In the genomic region with DNA sequence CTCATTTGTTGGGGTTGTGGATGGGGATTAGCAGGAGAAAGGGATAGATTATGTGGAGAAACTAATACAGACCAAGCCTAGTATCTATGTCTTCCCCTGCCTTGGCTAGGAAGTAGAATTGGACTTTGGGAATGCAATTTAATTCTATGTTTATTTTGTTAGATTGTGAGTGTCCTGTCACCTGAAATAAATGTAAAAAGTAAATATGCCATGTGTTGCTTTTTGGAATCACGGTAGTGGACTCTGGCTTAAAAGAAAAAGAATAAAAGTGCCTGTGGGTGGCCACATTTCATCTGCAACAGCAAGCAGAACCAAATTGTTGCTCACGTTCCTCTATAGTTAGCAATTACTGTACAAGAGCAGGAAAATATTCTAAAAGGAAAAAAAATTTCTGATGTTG, we compare ENCODE assay signal across 3 cellular contexts.
TF ChIP-seq lines count a peak whose summit lies in the region.

No MANE protein-coding gene starts in this region.

TF ChIP-seq in SK-N-SH, 30 proteins besides CTCF, POLR2A, EP300 and RAD21 (continues in another document):
- TF ChIP-seq, protein P1, sequence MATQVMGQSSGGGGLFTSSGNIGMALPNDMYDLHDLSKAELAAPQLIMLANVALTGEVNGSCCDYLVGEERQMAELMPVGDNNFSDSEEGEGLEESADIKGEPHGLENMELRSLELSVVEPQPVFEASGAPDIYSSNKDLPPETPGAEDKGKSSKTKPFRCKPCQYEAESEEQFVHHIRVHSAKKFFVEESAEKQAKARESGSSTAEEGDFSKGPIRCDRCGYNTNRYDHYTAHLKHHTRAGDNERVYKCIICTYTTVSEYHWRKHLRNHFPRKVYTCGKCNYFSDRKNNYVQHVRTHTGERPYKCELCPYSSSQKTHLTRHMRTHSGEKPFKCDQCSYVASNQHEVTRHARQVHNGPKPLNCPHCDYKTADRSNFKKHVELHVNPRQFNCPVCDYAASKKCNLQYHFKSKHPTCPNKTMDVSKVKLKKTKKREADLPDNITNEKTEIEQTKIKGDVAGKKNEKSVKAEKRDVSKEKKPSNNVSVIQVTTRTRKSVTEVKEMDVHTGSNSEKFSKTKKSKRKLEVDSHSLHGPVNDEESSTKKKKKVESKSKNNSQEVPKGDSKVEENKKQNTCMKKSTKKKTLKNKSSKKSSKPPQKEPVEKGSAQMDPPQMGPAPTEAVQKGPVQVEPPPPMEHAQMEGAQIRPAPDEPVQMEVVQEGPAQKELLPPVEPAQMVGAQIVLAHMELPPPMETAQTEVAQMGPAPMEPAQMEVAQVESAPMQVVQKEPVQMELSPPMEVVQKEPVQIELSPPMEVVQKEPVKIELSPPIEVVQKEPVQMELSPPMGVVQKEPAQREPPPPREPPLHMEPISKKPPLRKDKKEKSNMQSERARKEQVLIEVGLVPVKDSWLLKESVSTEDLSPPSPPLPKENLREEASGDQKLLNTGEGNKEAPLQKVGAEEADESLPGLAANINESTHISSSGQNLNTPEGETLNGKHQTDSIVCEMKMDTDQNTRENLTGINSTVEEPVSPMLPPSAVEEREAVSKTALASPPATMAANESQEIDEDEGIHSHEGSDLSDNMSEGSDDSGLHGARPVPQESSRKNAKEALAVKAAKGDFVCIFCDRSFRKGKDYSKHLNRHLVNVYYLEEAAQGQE (IDR thresholded peaks at IDR 0.05; ENCODE audit: low read depth, low read length) = no peak
- TF ChIP-seq, protein P2, sequence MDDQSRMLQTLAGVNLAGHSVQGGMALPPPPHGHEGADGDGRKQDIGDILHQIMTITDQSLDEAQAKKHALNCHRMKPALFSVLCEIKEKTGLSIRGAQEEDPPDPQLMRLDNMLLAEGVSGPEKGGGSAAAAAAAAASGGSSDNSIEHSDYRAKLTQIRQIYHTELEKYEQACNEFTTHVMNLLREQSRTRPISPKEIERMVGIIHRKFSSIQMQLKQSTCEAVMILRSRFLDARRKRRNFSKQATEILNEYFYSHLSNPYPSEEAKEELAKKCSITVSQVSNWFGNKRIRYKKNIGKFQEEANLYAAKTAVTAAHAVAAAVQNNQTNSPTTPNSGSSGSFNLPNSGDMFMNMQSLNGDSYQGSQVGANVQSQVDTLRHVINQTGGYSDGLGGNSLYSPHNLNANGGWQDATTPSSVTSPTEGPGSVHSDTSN (IDR thresholded peaks at IDR 0.05) = no peak
- TF ChIP-seq EZH2phosphoT487 (IDR thresholded peaks at IDR 0.05; ENCODE audit: borderline replicate concordance, low read depth) (no peak), GATA2 (CRISPR knock-in tag; IDR thresholded peaks at IDR 0.05) (no peak), JUND (IDR thresholded peaks at IDR 0.05) (no peak), TCF12 (IDR thresholded peaks at IDR 0.05) (no peak), TEAD4 (IDR thresholded peaks at IDR 0.05; ENCODE audit: borderline replicate concordance, insufficient read depth) (no peak), RFX5 (IDR thresholded peaks at IDR 0.05; ENCODE audit: low read length) (no peak), NRF1 (IDR thresholded peaks at IDR 0.05; ENCODE audit: low read depth, low read length) (no peak), GABPA (IDR thresholded peaks at IDR 0.05; ENCODE audit: low read depth) (no peak), FOSL2 (IDR thresholded peaks at IDR 0.05; ENCODE audit: borderline replicate concordance, low read depth) (no peak), MEF2A (IDR thresholded peaks at IDR 0.05; ENCODE audit: borderline replicate concordance, low read depth) (no peak)
- TF ChIP-seq, protein P3, sequence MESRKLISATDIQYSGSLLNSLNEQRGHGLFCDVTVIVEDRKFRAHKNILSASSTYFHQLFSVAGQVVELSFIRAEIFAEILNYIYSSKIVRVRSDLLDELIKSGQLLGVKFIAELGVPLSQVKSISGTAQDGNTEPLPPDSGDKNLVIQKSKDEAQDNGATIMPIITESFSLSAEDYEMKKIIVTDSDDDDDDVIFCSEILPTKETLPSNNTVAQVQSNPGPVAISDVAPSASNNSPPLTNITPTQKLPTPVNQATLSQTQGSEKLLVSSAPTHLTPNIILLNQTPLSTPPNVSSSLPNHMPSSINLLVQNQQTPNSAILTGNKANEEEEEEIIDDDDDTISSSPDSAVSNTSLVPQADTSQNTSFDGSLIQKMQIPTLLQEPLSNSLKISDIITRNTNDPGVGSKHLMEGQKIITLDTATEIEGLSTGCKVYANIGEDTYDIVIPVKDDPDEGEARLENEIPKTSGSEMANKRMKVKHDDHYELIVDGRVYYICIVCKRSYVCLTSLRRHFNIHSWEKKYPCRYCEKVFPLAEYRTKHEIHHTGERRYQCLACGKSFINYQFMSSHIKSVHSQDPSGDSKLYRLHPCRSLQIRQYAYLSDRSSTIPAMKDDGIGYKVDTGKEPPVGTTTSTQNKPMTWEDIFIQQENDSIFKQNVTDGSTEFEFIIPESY (IDR thresholded peaks at IDR 0.05; ENCODE audit: borderline replicate concordance, low read depth) = no peak

TF ChIP-seq in SK-N-SH treated with all-trans-retinoic acid at 6 μM for 48 hours, 23 proteins besides CTCF, POLR2A, EP300 and RAD21:
- TF ChIP-seq GLIS3 (CRISPR knock-in tag; IDR thresholded peaks at IDR 0.05) = no peak
- TF ChIP-seq ZNF8 (CRISPR knock-in tag; IDR thresholded peaks at IDR 0.05) = no peak
- TF ChIP-seq SNAI2 (CRISPR knock-in tag; IDR thresholded peaks at IDR 0.05) = no peak
- no peak for TF ChIP-seq TCF4 (CRISPR knock-in tag; IDR thresholded peaks at IDR 0.05; ENCODE audit: borderline replicate concordance)
- TF ChIP-seq, protein P4, sequence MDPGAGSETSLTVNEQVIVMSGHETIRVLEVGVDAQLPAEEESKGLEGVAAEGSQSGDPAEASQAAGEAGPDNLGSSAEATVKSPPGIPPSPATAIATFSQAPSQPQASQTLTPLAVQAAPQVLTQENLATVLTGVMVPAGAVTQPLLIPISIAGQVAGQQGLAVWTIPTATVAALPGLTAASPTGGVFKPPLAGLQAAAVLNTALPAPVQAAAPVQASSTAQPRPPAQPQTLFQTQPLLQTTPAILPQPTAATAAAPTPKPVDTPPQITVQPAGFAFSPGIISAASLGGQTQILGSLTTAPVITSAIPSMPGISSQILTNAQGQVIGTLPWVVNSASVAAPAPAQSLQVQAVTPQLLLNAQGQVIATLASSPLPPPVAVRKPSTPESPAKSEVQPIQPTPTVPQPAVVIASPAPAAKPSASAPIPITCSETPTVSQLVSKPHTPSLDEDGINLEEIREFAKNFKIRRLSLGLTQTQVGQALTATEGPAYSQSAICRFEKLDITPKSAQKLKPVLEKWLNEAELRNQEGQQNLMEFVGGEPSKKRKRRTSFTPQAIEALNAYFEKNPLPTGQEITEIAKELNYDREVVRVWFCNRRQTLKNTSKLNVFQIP (CRISPR knock-in tag; IDR thresholded peaks at IDR 0.05; ENCODE audit: borderline replicate concordance, low read depth) = no peak
TF ChIP-seq in SK-N-SH treated with all-trans-retinoic acid at 6 μM for 48 hours: peak in this region for 0.

TF ChIP-seq in GM12878, 131 proteins besides CTCF, POLR2A, EP300 and RAD21:
- no peak for TF ChIP-seq MTA2 (IDR thresholded peaks at IDR 0.05; ENCODE audit: low read depth)
- TF ChIP-seq EZH2 (IDR thresholded peaks at IDR 0.05; ENCODE audit: borderline replicate concordance, control insufficient read depth, low read depth, low read length) = no peak
- no peak for TF ChIP-seq HDAC6 (IDR thresholded peaks at IDR 0.05; ENCODE audit: unreplicated experiment)
- TF ChIP-seq ETV6 (conservative IDR thresholded peaks at IDR 0.05 in 1 of 2, IDR thresholded peaks at IDR 0.05 in 1 of 2; ENCODE audit: borderline replicate concordance in 1 of 2, low read depth in 1 of 2) = no peak
- TF ChIP-seq ZBED1 (IDR thresholded peaks at IDR 0.05; ENCODE audit: borderline replicate concordance) = no peak
- no peak for TF ChIP-seq TAF1 (IDR thresholded peaks at IDR 0.05; ENCODE audit: borderline replicate concordance, low read depth, low read length)
- no peak for TF ChIP-seq RFX5 (IDR thresholded peaks at IDR 0.05; ENCODE audit: low read depth, low read length)
- TF ChIP-seq, protein P3 (IDR thresholded peaks at IDR 0.05) = no peak
- TF ChIP-seq LARP7 (IDR thresholded peaks at IDR 0.05) = no peak
